Comparison of ENCODE assay signal across 8 cellular contexts in genomic region chr16:29806096-29806579, GRCh38. TPM values are rescaled to one million over a fixed set of nuclear protein-coding genes. Genes with fewer than 3 reads are reported as not detected.
DNase-seq lines count a peak whose midpoint lies in the region; ATAC-seq and TF ChIP-seq lines count a peak whose summit lies in the region.

MAZ (plus strand) TSS chr16:29806529; CDS start chr16:29806702, 173 bp downstream.

- H3K4me3 Mint-ChIP-seq in memory B cell: peak within 1 kb of the TSS; percentile 100

- no peaks in the 10 kb centered on the region for H3K9me3 Mint-ChIP-seq in memory B cell

- peaks cover 40% of the 10 kb centered on the region for H3K4me1 Mint-ChIP-seq in memory B cell

- peak within 1 kb of the TSS; percentile 98 for H3K27ac Mint-ChIP-seq in memory B cell

- ATAC-seq in memory B cell (ENCODE audit: low read depth) (peak; percentile 7), HG02763 (IDR thresholded peaks at IDR 0.05; ENCODE audit: unreplicated experiment) (no peak)

- no peak for TF ChIP-seq CTCF in subcutaneous adipose tissue (IDR thresholded peaks at IDR 0.05; ENCODE audit: low read depth)

- no peaks in the 10 kb centered on the region for H3K27me3 Mint-ChIP-seq in memory B cell

- DNase-seq in DMS153 (lab: John Stamatoyannopoulos, UW) (peak; percentile 91), HT-29 (ENCODE audit: low spot score) (no peak), T-helper 2 cell (peak in 3 of 5 experiments; percentile 55 to 74 (median 69)), dermis microvascular lymphatic vessel endothelial cell (ENCODE audit: low read depth in 2 of 2) (no peak), memory B cell (ENCODE audit: low spot score in 2 of 2) (peak; percentile 49 to 55), retina (no peak)

- H3K36me3 Mint-ChIP-seq in memory B cell: peaks cover 12% of the 10 kb centered on the region

RNA-seq across cellular contexts. Expression of gene MAZ, which starts in this region (rescaled TPM):
- total RNA-seq in HT-29 (2014; rRNA removed; shearing (Covaris generic)): 795 and 814 TPM in 2 replicates
- total RNA-seq in dermis microvascular lymphatic vessel endothelial cell: 139 and 171 TPM in 2 replicates
- 10 to 100 TPM; 45.6 to 71.1 (median 62.7) TPM for total RNA-seq in subcutaneous adipose tissue

Comparison
In these comparisons a context has a peak if more than half of its experiments do, and no peak if none do; other contexts are left out.
1. DNase-seq: peak in DMS153 (single experiment), T-helper 2 cell (3 of 5) and memory B cell (2 of 2); none in HT-29 (single experiment), dermis microvascular lymphatic vessel endothelial cell (0 of 2) and retina (single experiment).